Comparison of ENCODE assay signal across 8 cellular contexts in the genomic region with DNA sequence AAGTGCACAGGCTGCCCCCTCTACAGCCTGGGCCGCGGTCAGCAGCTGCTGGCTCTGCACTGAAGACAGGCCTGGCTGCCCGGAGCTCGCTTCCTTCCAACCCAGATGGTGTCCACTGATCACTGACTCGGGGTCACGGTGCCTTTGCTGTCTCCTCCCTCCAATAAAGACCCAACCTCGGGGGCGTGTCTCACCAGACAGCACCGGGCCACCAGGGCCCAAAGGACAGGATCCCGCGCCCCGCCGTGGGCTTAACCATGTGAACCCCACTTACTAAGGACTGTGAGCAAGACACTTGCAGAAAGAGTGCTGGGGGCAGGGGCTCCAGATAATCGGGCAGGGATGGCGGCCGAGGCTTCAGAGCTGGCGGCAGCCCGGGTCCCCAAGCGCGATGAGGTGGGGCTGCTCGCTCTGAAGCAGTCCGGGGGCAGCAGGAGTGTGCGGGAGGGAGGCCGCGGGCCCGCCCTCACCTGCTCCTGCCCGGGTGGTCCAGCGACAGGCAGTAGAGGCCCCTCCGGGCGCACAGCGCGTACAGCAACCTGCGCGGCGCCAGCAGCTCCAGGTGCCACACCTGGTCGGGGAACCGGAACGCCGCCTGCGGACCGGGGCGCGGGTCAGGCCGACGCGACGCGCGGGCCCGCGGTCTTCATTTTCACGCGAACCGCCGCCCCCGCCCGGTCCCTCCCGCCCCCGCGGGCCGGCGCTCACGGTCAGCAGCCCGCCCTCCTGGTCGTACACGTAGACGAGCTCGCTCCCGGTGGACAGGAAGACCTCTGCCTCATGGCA. TPM values are rescaled to one million over a fixed set of nuclear protein-coding genes. Genes with fewer than 3 reads are reported as not detected.
DNase-seq lines count a peak whose midpoint lies in the region; ATAC-seq and TF ChIP-seq lines count a peak whose summit lies in the region.

No MANE protein-coding gene starts in this region.

- H3K9me3 Mint-ChIP-seq in nephron = no peaks in the 10 kb centered on the region

- ATAC-seq in HG02610 (IDR thresholded peaks at IDR 0.05; ENCODE audit: unreplicated experiment) = peak; percentile 10
- peak; percentile 5 for ATAC-seq in esophagus mucosa

- H3K4me3 Mint-ChIP-seq in nephron = peak overlapping the region; percentile 89 to 91 (median 91)

- peaks cover 15% of the 10 kb centered on the region for H3K36me3 Mint-ChIP-seq in nephron (ENCODE audit: low read depth)

- H3K4me1 Mint-ChIP-seq in nephron = peaks cover 22% of the 10 kb centered on the region

- peak overlapping the region; percentile 33 to 53 (median 37) for H3K27ac Mint-ChIP-seq in nephron

- no peak for TF ChIP-seq CTCF in nephron (IDR thresholded peaks at IDR 0.05; ENCODE audit: unreplicated experiment in 3 of 3)

- DNase-seq in ELF-1 (ENCODE audit: low read depth, low spot score) (peak; percentile 26), SW480 (ENCODE audit: low spot score) (peak; percentile 16), cerebellar nuclear complex (lab: John Stamatoyannopoulos, UW) (no peak), mesenteric fat pad (ENCODE audit: low spot score) (no peak), SHP77 treated with DMSO at 0.1 percent for 48 hours (lab: John Stamatoyannopoulos, UW) (no peak)

- peaks cover 6% of the 10 kb centered on the region for H3K27me3 Mint-ChIP-seq in nephron (ENCODE audit: low read depth)

RNA-seq across cellular contexts. Expression of a gene that starts 0.5 kb away (rescaled TPM):
- total RNA-seq in esophagus mucosa (16.3 TPM), mesenteric fat pad (25.5 TPM)

RNA-seq across cellular contexts. Expression of a gene that starts 23.5 kb away (rescaled TPM):
- total RNA-seq in esophagus mucosa (0.76 TPM), mesenteric fat pad (0.39 TPM)

RNA-seq across cellular contexts. Expression of a gene that starts 39.1 kb away (rescaled TPM):
- 4,027 TPM for total RNA-seq in esophagus mucosa
- total RNA-seq in mesenteric fat pad = 1,641 TPM

Comparison
In these comparisons a context has a peak if more than half of its experiments do, and no peak if none do; other contexts are left out.
1. DNase-seq: peak in ELF-1 (single experiment) and SW480 (single experiment); none in cerebellar nuclear complex (0 of 2), mesenteric fat pad (single experiment) and SHP77 treated with DMSO at 0.1 percent for 48 hours (single experiment).